2 cellular contexts compared by ENCODE assay signal in the genomic region with DNA sequence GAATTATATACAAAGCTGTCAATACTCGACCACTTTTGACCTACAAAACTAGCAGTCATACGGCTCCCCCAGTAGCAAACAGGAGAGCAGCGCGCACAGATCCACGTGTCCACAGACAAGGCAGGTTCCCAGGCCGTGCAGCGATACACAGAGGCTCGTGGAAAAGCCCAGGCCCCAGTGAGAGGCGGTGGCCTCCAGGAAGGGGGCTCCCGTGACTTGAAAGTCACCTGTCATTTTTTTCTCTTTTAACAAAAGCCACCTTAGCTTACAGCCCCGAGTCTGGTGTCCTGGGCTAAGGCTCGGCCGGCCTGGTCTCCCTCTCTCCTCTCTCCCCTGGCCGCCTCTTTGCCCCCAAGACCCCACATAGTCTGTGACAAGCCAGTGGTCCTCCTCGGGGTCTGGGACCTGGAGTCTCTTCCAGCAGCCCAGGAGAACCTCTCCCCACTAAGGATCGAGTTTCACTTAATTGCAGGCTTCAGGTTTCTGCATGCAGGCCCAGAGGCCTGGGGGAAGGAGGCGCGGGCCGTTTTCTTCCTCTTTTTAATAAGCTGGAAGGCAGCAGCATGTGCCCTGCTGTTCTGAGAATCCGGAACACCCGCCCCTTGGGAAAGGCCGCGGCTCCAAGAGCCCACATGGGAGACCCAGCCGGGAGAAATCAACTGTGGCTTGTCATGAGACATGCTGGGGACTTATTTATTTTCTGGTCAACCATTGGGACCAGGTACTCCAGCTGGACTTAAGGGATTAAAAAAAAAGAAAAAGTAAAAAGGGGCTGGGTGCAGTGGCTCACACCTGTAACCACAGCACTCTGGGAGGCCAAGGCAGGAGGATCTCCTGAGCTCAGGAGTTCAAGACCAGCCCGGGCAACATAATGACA.
TF ChIP-seq lines count a peak whose summit lies in the region.

No MANE protein-coding gene starts in this region.

TF ChIP-seq in HepG2, 621 proteins besides CTCF, POLR2A, EP300 and RAD21:
- TF ChIP-seq U2AF1 (optimal IDR thresholded peaks at IDR 0.05; ENCODE audit: low read depth, low read length) (no peak), ZNF713 (CRISPR knock-in tag; IDR thresholded peaks at IDR 0.05) (no peak), SKI (IDR thresholded peaks at IDR 0.05; ENCODE audit: partially characterized antibody) (no peak), SP1 (IDR thresholded peaks at IDR 0.05) (no peak), SP1 (CRISPR knock-in tag; IDR thresholded peaks at IDR 0.05) (no peak), HNF4G (IDR thresholded peaks at IDR 0.05; ENCODE audit: borderline replicate concordance, low read depth, low read length) (no peak), HNF4G (CRISPR knock-in tag; IDR thresholded peaks at IDR 0.05; ENCODE audit: borderline replicate concordance, low read depth) (no peak), MTF2 (CRISPR knock-in tag; IDR thresholded peaks at IDR 0.05; ENCODE audit: borderline replicate concordance) (no peak), PCBP1 (IDR thresholded peaks at IDR 0.05; ENCODE audit: borderline replicate concordance, low read depth, low read length) (no peak), TAF15 (IDR thresholded peaks at IDR 0.05; ENCODE audit: low read depth, low read length, poor library complexity, severe bottlenecking) (no peak), WIZ (CRISPR knock-in tag; IDR thresholded peaks at IDR 0.05) (no peak), NCOA2 (CRISPR knock-in tag; IDR thresholded peaks at IDR 0.05) (no peak), TBL1XR1 (IDR thresholded peaks at IDR 0.05; ENCODE audit: borderline replicate concordance, low read length, partially characterized antibody) (no peak), SSRP1 (CRISPR knock-in tag; IDR thresholded peaks at IDR 0.05) (no peak), ZNF772 (CRISPR knock-in tag; IDR thresholded peaks at IDR 0.05) (no peak), ESRRA (CRISPR knock-in tag; IDR thresholded peaks at IDR 0.05; ENCODE audit: low read depth) (no peak)
- TF ChIP-seq, protein P1, sequence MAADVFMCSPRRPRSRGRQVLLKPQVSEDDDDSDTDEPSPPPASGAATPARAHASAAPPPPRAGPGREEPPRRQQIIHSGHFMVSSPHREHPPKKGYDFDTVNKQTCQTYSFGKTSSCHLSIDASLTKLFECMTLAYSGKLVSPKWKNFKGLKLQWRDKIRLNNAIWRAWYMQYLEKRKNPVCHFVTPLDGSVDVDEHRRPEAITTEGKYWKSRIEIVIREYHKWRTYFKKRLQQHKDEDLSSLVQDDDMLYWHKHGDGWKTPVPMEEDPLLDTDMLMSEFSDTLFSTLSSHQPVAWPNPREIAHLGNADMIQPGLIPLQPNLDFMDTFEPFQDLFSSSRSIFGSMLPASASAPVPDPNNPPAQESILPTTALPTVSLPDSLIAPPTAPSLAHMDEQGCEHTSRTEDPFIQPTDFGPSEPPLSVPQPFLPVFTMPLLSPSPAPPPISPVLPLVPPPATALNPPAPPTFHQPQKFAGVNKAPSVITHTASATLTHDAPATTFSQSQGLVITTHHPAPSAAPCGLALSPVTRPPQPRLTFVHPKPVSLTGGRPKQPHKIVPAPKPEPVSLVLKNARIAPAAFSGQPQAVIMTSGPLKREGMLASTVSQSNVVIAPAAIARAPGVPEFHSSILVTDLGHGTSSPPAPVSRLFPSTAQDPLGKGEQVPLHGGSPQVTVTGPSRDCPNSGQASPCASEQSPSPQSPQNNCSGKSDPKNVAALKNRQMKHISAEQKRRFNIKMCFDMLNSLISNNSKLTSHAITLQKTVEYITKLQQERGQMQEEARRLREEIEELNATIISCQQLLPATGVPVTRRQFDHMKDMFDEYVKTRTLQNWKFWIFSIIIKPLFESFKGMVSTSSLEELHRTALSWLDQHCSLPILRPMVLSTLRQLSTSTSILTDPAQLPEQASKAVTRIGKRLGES (CRISPR knock-in tag; IDR thresholded peaks at IDR 0.05; ENCODE audit: borderline replicate concordance): no peak

TF ChIP-seq in endothelial cell of umbilical vein, 7 proteins besides CTCF, POLR2A, EP300 and RAD21:
- TF ChIP-seq GATA2 (IDR thresholded peaks at IDR 0.05; ENCODE audit: insufficient read depth, insufficient read length, low read depth, low read length): no peak
- TF ChIP-seq, protein P2, sequence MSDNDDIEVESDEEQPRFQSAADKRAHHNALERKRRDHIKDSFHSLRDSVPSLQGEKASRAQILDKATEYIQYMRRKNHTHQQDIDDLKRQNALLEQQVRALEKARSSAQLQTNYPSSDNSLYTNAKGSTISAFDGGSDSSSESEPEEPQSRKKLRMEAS (IDR thresholded peaks at IDR 0.05; ENCODE audit: insufficient read depth, insufficient read length): no peak
- no peak for TF ChIP-seq EZH2 (IDR thresholded peaks at IDR 0.05; ENCODE audit: borderline replicate concordance, low read depth, low read length, severe bottlenecking)
